ENCODE assay signal across 19 cellular contexts in the genomic region with DNA sequence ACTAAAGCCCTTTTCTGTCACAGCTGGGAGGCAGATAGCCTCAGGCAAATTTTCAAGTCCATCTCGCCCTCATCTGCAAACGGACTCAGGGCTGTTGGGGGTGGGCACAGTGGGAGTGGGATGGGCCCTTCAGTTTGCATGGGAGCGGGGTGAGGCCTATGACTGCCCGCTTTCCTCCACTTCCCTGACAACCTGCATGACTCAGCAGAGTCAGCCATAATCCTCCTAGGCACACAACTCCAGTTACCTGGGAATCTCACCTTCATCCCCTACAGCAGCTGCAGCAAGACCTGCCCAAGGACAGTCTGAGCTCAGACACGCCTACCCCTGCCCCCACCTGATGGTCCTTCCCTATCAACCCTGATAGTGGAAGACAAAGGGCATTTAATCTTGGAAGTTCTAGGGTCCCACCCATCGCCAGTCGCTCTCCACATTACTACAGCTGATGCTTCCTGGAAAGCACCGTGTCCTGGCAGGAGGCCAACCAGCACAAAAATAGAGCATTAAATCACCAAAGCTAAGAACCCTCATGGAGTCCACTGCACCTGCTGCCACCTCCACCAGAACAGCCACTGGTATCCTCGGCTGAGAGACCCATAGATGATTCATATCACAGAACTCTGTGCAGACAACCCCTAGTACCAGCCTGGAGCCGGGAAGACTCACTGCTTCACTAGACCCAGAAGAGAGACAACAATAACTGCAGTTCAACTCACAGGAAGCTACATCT.
DNase-seq lines count a peak whose midpoint lies in the region; ATAC-seq and TF ChIP-seq lines count a peak whose summit lies in the region.
"Had no signal": no experiment of that assay in that cellular context is flagged by ENCODE, and none has a peak within 500 bp of the region (broad histone marks: within the 10 kb centered on the region; RNA-seq: fewer than 3 reads in every experiment).

No MANE protein-coding gene starts in this region.

- no peak overlapping the region for H3K9ac ChIP-seq in trophoblast cell (ENCODE audit: low read length)

- peaks cover 7% of the 10 kb centered on the region for H3K4me1 Mint-ChIP-seq in neural crest cell
- H3K4me1 Mint-ChIP-seq: activated CD4-positive, alpha-beta memory T cell treated with anti-CD3 and anti-CD28 coated beads, Interleukin-2, amount 10 ng/mL, durations not matched to agents 7 days and 5 days; activated naive CD8-positive, alpha-beta T cell treated with anti-CD3 and anti-CD28 coated beads for 36 hours; CD4-positive, alpha-beta memory T cell had no signal

- no peak overlapping the region for H2BK12ac ChIP-seq in trophoblast cell (ENCODE audit: low read length)

- no peak for TF ChIP-seq CTCF in neural crest cell (conservative IDR thresholded peaks at IDR 0.05)

- H3K9me3 ChIP-seq in trophoblast cell (ENCODE audit: insufficient read depth, low read depth, low read length), result no peaks in the 10 kb centered on the region
- H3K9me3 ChIP-seq: HAP-1 had no signal

- no peaks in the 10 kb centered on the region for H3K27me3 ChIP-seq in trophoblast cell (ENCODE audit: insufficient read depth, low read length)
- H3K27me3 ChIP-seq: breast epithelium, dorsolateral prefrontal cortex had no signal

- no peak overlapping the region for H3K4me3 Mint-ChIP-seq in neural crest cell
- H3K4me3 Mint-ChIP-seq: activated CD4-positive, alpha-beta memory T cell treated with anti-CD3 and anti-CD28 coated beads, Interleukin-2, amount 10 ng/mL, durations not matched to agents 7 days and 5 days; activated naive CD8-positive, alpha-beta T cell treated with anti-CD3 and anti-CD28 coated beads for 36 hours; CD4-positive, alpha-beta memory T cell had no signal

- no peak overlapping the region for H3K27ac ChIP-seq in trophoblast cell (ENCODE audit: low read depth, low read length)
- H3K27ac ChIP-seq: breast epithelium, dorsolateral prefrontal cortex, VCaP had no signal

- H2BK5ac ChIP-seq in trophoblast cell (ENCODE audit: low read depth, low read length, poor library complexity), result no peak overlapping the region

- H3K36me3 ChIP-seq in trophoblast cell (ENCODE audit: control insufficient read depth in 1 of 2, insufficient read depth in 2 of 2, low read length in 2 of 2), result no peaks in the 10 kb centered on the region
- H3K36me3 ChIP-seq: breast epithelium, HAP-1 had no signal

- peaks cover 32% of the 10 kb centered on the region for H3K9me3 Mint-ChIP-seq in neural crest cell
- H3K9me3 Mint-ChIP-seq: activated CD4-positive, alpha-beta memory T cell treated with anti-CD3 and anti-CD28 coated beads, Interleukin-2, amount 10 ng/mL, durations not matched to agents 7 days and 5 days had no signal

- H3K27ac Mint-ChIP-seq in neural crest cell (ENCODE audit: unreplicated experiment), result peak overlapping the region; percentile 58
- H3K27ac Mint-ChIP-seq: activated CD4-positive, alpha-beta memory T cell treated with anti-CD3 and anti-CD28 coated beads, Interleukin-2, amount 10 ng/mL, durations not matched to agents 7 days and 5 days; activated naive CD8-positive, alpha-beta T cell treated with anti-CD3 and anti-CD28 coated beads for 36 hours; CD4-positive, alpha-beta memory T cell had no signal

- no peak overlapping the region for H3K4me3 ChIP-seq in trophoblast cell (ENCODE audit: low read depth, low read length)
- H3K4me3 ChIP-seq: breast epithelium, dorsolateral prefrontal cortex, HAP-1 had no signal

- H3K27me3 Mint-ChIP-seq in neural crest cell (ENCODE audit: low read depth), result no peaks in the 10 kb centered on the region
- H3K27me3 Mint-ChIP-seq: activated CD4-positive, alpha-beta memory T cell treated with anti-CD3 and anti-CD28 coated beads, Interleukin-2, amount 10 ng/mL, durations not matched to agents 7 days and 5 days; CD4-positive, alpha-beta memory T cell had no signal

- no peaks in the 10 kb centered on the region for H3K4me1 ChIP-seq in trophoblast cell (ENCODE audit: control insufficient read depth in 1 of 2, insufficient read depth in 2 of 2, low read length in 2 of 2)
- H3K4me1 ChIP-seq: breast epithelium, HAP-1 had no signal

- H3K18ac ChIP-seq in trophoblast cell (ENCODE audit: low read length), result no peak overlapping the region

- peak; percentile 9 for DNase-seq in NCI-H2029 (lab: John Stamatoyannopoulos, UW)
- no peak for DNase-seq in NCI-H2029 treated with DMSO at 0.1 percent for 48 hours (lab: John Stamatoyannopoulos, UW)
- peak; percentile 20 for DNase-seq in LHCN-M2 (ENCODE audit: low read depth)
- peak; percentile 76 for DNase-seq in NCI-H774 (lab: John Stamatoyannopoulos, UW)
- DNase-seq in neural crest cell (ENCODE audit: low read depth, low spot score), result no peak
- no peak for DNase-seq in GOT3 (lab: John Stamatoyannopoulos, UW)
- no peak for DNase-seq in trophoblast cell
- DNase-seq: activated CD4-positive, alpha-beta memory T cell treated with anti-CD3 and anti-CD28 coated beads, Interleukin-2, amount 10 ng/mL, durations not matched to agents 7 days and 5 days; activated naive CD8-positive, alpha-beta T cell treated with anti-CD3 and anti-CD28 coated beads for 36 hours; activated T-cell treated with anti-CD3 and anti-CD28 coated beads, Interleukin-2, amount 50 U/mL, for 48 hours; CD4-positive, alpha-beta memory T cell; dorsolateral prefrontal cortex; GF-D8; IMR-90 had no signal

- H3K14ac ChIP-seq in trophoblast cell (ENCODE audit: low read length), result no peak overlapping the region

- no peak overlapping the region for H4K12ac ChIP-seq in trophoblast cell (ENCODE audit: low read depth, low read length)

- H3K4ac ChIP-seq in trophoblast cell (ENCODE audit: low read depth, low read length), result no peak overlapping the region

- no peak for ATAC-seq in HG03469 (IDR thresholded peaks at IDR 0.05; ENCODE audit: unreplicated experiment)
- ATAC-seq: esophagus mucosa had no signal

- no CpG with 5 or more reads among the region's 10 CpGs for WGBS in trophoblast cell (ENCODE audit: extremely low coverage, insufficient coverage, insufficient read length)

- H2AK5ac ChIP-seq in trophoblast cell (ENCODE audit: low read length), result no peak overlapping the region

- H3K79me1 ChIP-seq in trophoblast cell (ENCODE audit: low read length), result no peaks in the 10 kb centered on the region

- peaks cover 17% of the 10 kb centered on the region for H3K36me3 Mint-ChIP-seq in neural crest cell (ENCODE audit: low read depth)
- H3K36me3 Mint-ChIP-seq: activated naive CD8-positive, alpha-beta T cell treated with anti-CD3 and anti-CD28 coated beads for 36 hours; CD4-positive, alpha-beta memory T cell had no signal

- H3K79me2 ChIP-seq in trophoblast cell (ENCODE audit: control insufficient read depth, insufficient read depth, low read length, poor library complexity), result no peaks in the 10 kb centered on the region

- H3K23ac ChIP-seq in trophoblast cell (ENCODE audit: low read length), result no peak overlapping the region

- H2BK120ac ChIP-seq in trophoblast cell (ENCODE audit: insufficient read depth, low read length, poor library complexity), result no peak overlapping the region

- H3K4me2 ChIP-seq in trophoblast cell (ENCODE audit: low read length), result no peak overlapping the region

- H4K91ac ChIP-seq in trophoblast cell (ENCODE audit: low read depth, low read length), result no peak overlapping the region

- no peak overlapping the region for H4K8ac ChIP-seq in trophoblast cell (ENCODE audit: low read depth, low read length)

- no peak overlapping the region for H2AFZ ChIP-seq in trophoblast cell (ENCODE audit: insufficient read depth, low read length, poor library complexity)

Comparison
In these comparisons a context has a peak if more than half of its experiments do, and no peak if none do; other contexts are left out.
1. DNase-seq: peak in NCI-H2029 (single experiment), LHCN-M2 (single experiment) and NCI-H774 (single experiment); none in NCI-H2029 treated with DMSO at 0.1 percent for 48 hours (single experiment), neural crest cell (single experiment), GOT3 (single experiment) and trophoblast cell (0 of 2).